23 cellular contexts compared by ENCODE assay signal in genomic region chr20:40980828-40981310, GRCh38.
"Had no signal": no experiment of that assay in that cellular context is flagged by ENCODE, and none has a peak within 500 bp of the region (broad histone marks: within the 10 kb centered on the region; RNA-seq: fewer than 3 reads in every experiment).

No MANE protein-coding gene starts in this region.

- H3K4me3 Mint-ChIP-seq: activated naive CD8-positive, alpha-beta T cell treated with anti-CD3 and anti-CD28 coated beads, Interleukin-2, amount 50 U/mL, for 24 hours; activated T-helper 1 cell treated with anti-CD3 and anti-CD28 coated beads, Interleukin-12 subunit alpha, Interleukin-12 subunit beta, Interleukin-2, Interleukin-4 antibody, amounts not matched to agents 30 ng/mL and 10 ng/mL and 1 ng/mL, durations not matched to agents 14 hours and 24 hours and 36 hours; memory B cell; naive B cell; stimulated activated effector memory CD8-positive, alpha-beta T cell treated with anti-CD3 and anti-CD28 coated beads, Interleukin-12 subunit alpha, Interleukin-12 subunit beta, amount 100 ng/mL, for 72 hours; T-cell had no signal

- H3K4me1 Mint-ChIP-seq: activated naive CD8-positive, alpha-beta T cell treated with anti-CD3 and anti-CD28 coated beads, Interleukin-2, amount 50 U/mL, for 24 hours; stimulated activated effector memory CD8-positive, alpha-beta T cell treated with anti-CD3 and anti-CD28 coated beads, Interleukin-12 subunit alpha, Interleukin-12 subunit beta, amount 100 ng/mL, for 72 hours; T-cell had no signal

- DNase-seq: activated CD4-positive, alpha-beta T cell treated with anti-CD3 and anti-CD28 coated beads for 1 hour; activated CD4-positive, alpha-beta T cell treated with anti-CD3 and anti-CD28 coated beads, Interleukin-2, amount 50 U/mL, for 1 hour; activated gamma-delta T cell; activated naive CD4-positive, alpha-beta T cell treated with anti-CD3 and anti-CD28 coated beads, Interleukin-2, amount 50 U/mL, for 16 hours; activated naive CD8-positive, alpha-beta T cell treated with anti-CD3 and anti-CD28 coated beads, Interleukin-2, amount 50 U/mL, for 24 hours; activated T-cell treated with anti-CD3 and anti-CD28 coated beads for 4 hours; cortex of kidney; heart right ventricle; islet precursor cell; left cardiac atrium; mucosa of descending colon; naive B cell; nucleus accumbens; right lobe of liver; small intestine; stimulated activated CD4-positive, alpha-beta T cell treated with anti-CD3 and anti-CD28 coated beads, Interleukin-2, amount 100 ng/mL, for 24 hours; T-cell; T-helper 9 cell; upper lobe of left lung had no signal

- H3K4me1 ChIP-seq: heart right ventricle, right lobe of liver, upper lobe of left lung had no signal

- H3K36me3 ChIP-seq: heart right ventricle, right lobe of liver, upper lobe of left lung had no signal

- H3K36me3 Mint-ChIP-seq: stimulated activated effector memory CD8-positive, alpha-beta T cell treated with anti-CD3 and anti-CD28 coated beads, Interleukin-12 subunit alpha, Interleukin-12 subunit beta, amount 100 ng/mL, for 72 hours had no signal

- H3K27me3 ChIP-seq: heart right ventricle, right lobe of liver, upper lobe of left lung had no signal

- ATAC-seq: activated naive CD8-positive, alpha-beta T cell treated with anti-CD3 and anti-CD28 coated beads, Interleukin-2, amount 50 U/mL, for 24 hours; heart right ventricle; left cardiac atrium; mucosa of descending colon; right lobe of liver; T-cell had no signal

- H3K27me3 Mint-ChIP-seq: memory B cell had no signal

- H3K27ac Mint-ChIP-seq: activated naive CD8-positive, alpha-beta T cell treated with anti-CD3 and anti-CD28 coated beads, Interleukin-2, amount 50 U/mL, for 24 hours; activated T-helper 1 cell treated with anti-CD3 and anti-CD28 coated beads, Interleukin-12 subunit alpha, Interleukin-12 subunit beta, Interleukin-2, Interleukin-4 antibody, amounts not matched to agents 30 ng/mL and 10 ng/mL and 1 ng/mL, durations not matched to agents 14 hours and 24 hours and 36 hours; memory B cell; naive B cell; stimulated activated effector memory CD8-positive, alpha-beta T cell treated with anti-CD3 and anti-CD28 coated beads, Interleukin-12 subunit alpha, Interleukin-12 subunit beta, amount 100 ng/mL, for 72 hours; T-cell had no signal

- H3K4me3 ChIP-seq: heart right ventricle, mucosa of descending colon, right lobe of liver, upper lobe of left lung had no signal

- H3K27ac ChIP-seq: epithelial cell of prostate, heart right ventricle, right lobe of liver, upper lobe of left lung had no signal
